ENCODE assay signal across 1 cellular context in genomic region chr6:33596896-33597295, GRCh38.
TF ChIP-seq lines count a peak whose summit lies in the region.

No MANE protein-coding gene starts in this region.

TF ChIP-seq in HepG2, 621 proteins besides CTCF, POLR2A, EP300 and RAD21:
- TF ChIP-seq FOSL2 (CRISPR knock-in tag; IDR thresholded peaks at IDR 0.05) (peak; percentile 31; the same call in 1 of the 2 replicates), ZNF768 (CRISPR knock-in tag; IDR thresholded peaks at IDR 0.05) (peak; percentile 16; the same call in 1 of the 2 replicates), ETV5 (CRISPR knock-in tag; IDR thresholded peaks at IDR 0.05; ENCODE audit: borderline replicate concordance) (0 out of 2 replicates have a peak, but pooled peaks have one; percentile 16), ZNF770 (CRISPR knock-in tag; IDR thresholded peaks at IDR 0.05) (peak; percentile 25; the same call in 1 of the 2 replicates), ZMYM3 (CRISPR knock-in tag; IDR thresholded peaks at IDR 0.05) (peak; percentile 36; the same call in 1 of the 2 replicates), KDM1A (CRISPR knock-in tag; IDR thresholded peaks at IDR 0.05) (peak; percentile 23; the same call in 1 of the 2 replicates)
TF ChIP-seq in HepG2: peak in this region for 6; not testable (repeated sequence) for 615.
